In genomic region chr6:13480631-13481501, GRCh38 we compare ENCODE assay signal across 15 cellular contexts. TPM values are rescaled to one million over a fixed set of nuclear protein-coding genes. Genes with fewer than 3 reads are reported as not detected.
DNase-seq lines count a peak whose midpoint lies in the region; ATAC-seq and TF ChIP-seq lines count a peak whose summit lies in the region.
"Had no signal": no experiment of that assay in that cellular context is flagged by ENCODE, and none has a peak within 500 bp of the region (broad histone marks: within the 10 kb centered on the region; RNA-seq: fewer than 3 reads in every experiment).

No MANE protein-coding gene starts in this region.

- TF ChIP-seq POLR2A in adrenal gland (IDR thresholded peaks at IDR 0.05) = no peak

- H3K27me3 ChIP-seq in OCI-LY1 (ENCODE audit: insufficient read depth, low read length) = no peaks in the 10 kb centered on the region
- no peaks in the 10 kb centered on the region for H3K27me3 ChIP-seq in mesendoderm (ENCODE audit: insufficient read depth, low read length, poor library complexity)
- peaks cover 15% of the 10 kb centered on the region for H3K27me3 ChIP-seq in adrenal gland
- H3K27me3 ChIP-seq in CD8-positive, alpha-beta T cell (ENCODE audit: insufficient read depth, low read length) = no peaks in the 10 kb centered on the region

- peaks cover 14% of the 10 kb centered on the region for H3K79me1 ChIP-seq in mesendoderm (ENCODE audit: low read length)

- H3K4me3 ChIP-seq in OCI-LY1 (ENCODE audit: low read depth, low read length, poor library complexity, severe bottlenecking) (no peak overlapping the region), mesendoderm (ENCODE audit: low read length) (no peak overlapping the region), adrenal gland (no peak overlapping the region)
- no peak overlapping the region for H3K4me3 ChIP-seq in CD8-positive, alpha-beta T cell (ENCODE audit: low read depth, low read length)

- H3K36me3 ChIP-seq in OCI-LY1 (ENCODE audit: insufficient read depth, low read length) = peaks cover 33% of the 10 kb centered on the region
- H3K36me3 ChIP-seq in mesendoderm (ENCODE audit: control insufficient read depth, insufficient read depth, low read length) = no peaks in the 10 kb centered on the region
- no peaks in the 10 kb centered on the region for H3K36me3 ChIP-seq in adrenal gland (replicated peaks in 1 of 2)
- no peaks in the 10 kb centered on the region for H3K36me3 ChIP-seq in CD8-positive, alpha-beta T cell (ENCODE audit: insufficient read depth, low read length)

- H2BK120ac ChIP-seq in mesendoderm (ENCODE audit: low read depth, low read length) = no peak overlapping the region

- no peak overlapping the region for H3K27ac Mint-ChIP-seq in CD8-positive, alpha-beta T cell

- no peaks in the 10 kb centered on the region for H3K9me2 ChIP-seq in OCI-LY1 (ENCODE audit: low read depth, low read length)

- peaks cover 64% of the 10 kb centered on the region for H3K4me1 ChIP-seq in OCI-LY1 (ENCODE audit: insufficient read depth, low read length, severe bottlenecking)
- H3K4me1 ChIP-seq in mesendoderm (ENCODE audit: control insufficient read depth, low read depth, low read length) = peaks cover 13% of the 10 kb centered on the region
- H3K4me1 ChIP-seq in adrenal gland (replicated peaks in 1 of 2) = peaks cover 0 to 3% of the 10 kb centered on the region in 2 donors
- peaks cover 13% of the 10 kb centered on the region for H3K4me1 ChIP-seq in CD8-positive, alpha-beta T cell (ENCODE audit: insufficient read depth, low read length)

- H4K20me1 ChIP-seq in OCI-LY1 (ENCODE audit: insufficient read depth, low read length) = no peaks in the 10 kb centered on the region

- TF ChIP-seq CTCF in OCI-LY1 (IDR thresholded peaks at IDR 0.05; ENCODE audit: low read length) = no peak
- no peak for TF ChIP-seq CTCF in adrenal gland (IDR thresholded peaks at IDR 0.05)
- TF ChIP-seq CTCF in CD8-positive, alpha-beta T cell (IDR thresholded peaks at IDR 0.05) = no peak

- no peak overlapping the region for H3K4me3 Mint-ChIP-seq in CD8-positive, alpha-beta T cell
- H3K4me3 Mint-ChIP-seq: B cell had no signal

- H3K9me3 ChIP-seq in OCI-LY1 (ENCODE audit: low read length) (peaks cover 3% of the 10 kb centered on the region; the same call in 1 of the 2 replicates), adrenal gland (replicated peaks in 1 of 3) (no peaks in the 10 kb centered on the region)
- no peaks in the 10 kb centered on the region for H3K9me3 ChIP-seq in CD8-positive, alpha-beta T cell (ENCODE audit: low read length)

- H3K27me3 Mint-ChIP-seq in CD8-positive, alpha-beta T cell (ENCODE audit: low read depth) = peaks cover 7% of the 10 kb centered on the region
- H3K27me3 Mint-ChIP-seq: B cell had no signal

- DNase-seq in Daoy (ENCODE audit: low read depth) (peak; percentile 56), cerebellum (ENCODE audit: low spot score) (peak; percentile 60), mesendoderm (peak; percentile 79), adrenal gland (no peak), middle frontal gyrus (ENCODE audit: extremely low spot score, low spot score) (no peak)
- DNase-seq in CD8-positive, alpha-beta T cell = no peak
- DNase-seq: activated CD4-positive, alpha-beta T cell treated with anti-CD3 and anti-CD28 coated beads, Interleukin-2, amount 50 U/mL, for 4 hours; kidney; NCI-H2081; SHP77; stimulated activated CD4-positive, alpha-beta T cell treated with anti-CD3 and anti-CD28 coated beads, Interleukin-15, amount 100 ng/mL, for 24 hours had no signal

- no peaks in the 10 kb centered on the region for H3K36me3 Mint-ChIP-seq in CD8-positive, alpha-beta T cell

- POLR2A ChIA-PET in CD8-positive, alpha-beta T cell (lab: Charles Lee) = interaction anchor here (1.0 kb wide), 1 partner anchor 9 kb away, joined by 3 read pairs; no protein-coding TSS in a partner anchor

- peaks cover 34% of the 10 kb centered on the region for H3K4me1 Mint-ChIP-seq in CD8-positive, alpha-beta T cell (ENCODE audit: low read depth)

- no peak overlapping the region for H4K8ac ChIP-seq in mesendoderm (ENCODE audit: low read depth, low read length)

- peak overlapping the region; percentile 89 for H2BK5ac ChIP-seq in mesendoderm (ENCODE audit: low read length)

- no peak for ATAC-seq in HG03108 (IDR thresholded peaks at IDR 0.05; ENCODE audit: unreplicated experiment)
- ATAC-seq in CD8-positive, alpha-beta T cell = no peak
- ATAC-seq: HCT116 had no signal

- 0 out of 2 replicates have a peak, but pooled peaks cover 3% of the 10 kb centered on the region for H3F3A ChIP-seq in OCI-LY1 (ENCODE audit: insufficient read depth, low read length)

- no peak overlapping the region for H4K5ac ChIP-seq in mesendoderm (ENCODE audit: low read length)

- peak overlapping the region; percentile 78 for H3K56ac ChIP-seq in mesendoderm (ENCODE audit: low read length)

- no peak overlapping the region for H2AFZ ChIP-seq in OCI-LY1 (ENCODE audit: low read length)

- H3K9me3 Mint-ChIP-seq in CD8-positive, alpha-beta T cell = no peaks in the 10 kb centered on the region

- no peak overlapping the region for H3K4me2 ChIP-seq in OCI-LY1 (ENCODE audit: low read length)
- peak overlapping the region; percentile 7 for H3K4me2 ChIP-seq in mesendoderm (ENCODE audit: low read length)

- H3K23ac ChIP-seq in mesendoderm (ENCODE audit: low read length) = no peak overlapping the region

- H2BK15ac ChIP-seq in mesendoderm (replicated peaks; ENCODE audit: low read depth) = no peak overlapping the region

- intact Hi-C loops in adrenal gland (cut with DNase I) = no loop called here
- intact Hi-C loops in CD8-positive, alpha-beta T cell (cut with DNase I, micrococcal nuclease) = no loop called here

- CTCF ChIA-PET in CD8-positive, alpha-beta T cell (lab: Charles Lee) = interaction anchor here (0.9 to 1.1 kb wide), 2 partner anchors 27 to 142 kb away, joined by 3 read pairs; no protein-coding TSS in a partner anchor

- H3K27ac ChIP-seq in OCI-LY1 (ENCODE audit: low read depth, low read length, poor library complexity, severe bottlenecking) = peak overlapping the region; percentile 72
- H3K27ac ChIP-seq in mesendoderm (ENCODE audit: low read depth, low read length) = peak overlapping the region; percentile 85
- no peak overlapping the region for H3K27ac ChIP-seq in adrenal gland
- no peak overlapping the region for H3K27ac ChIP-seq in CD8-positive, alpha-beta T cell (ENCODE audit: low read depth, low read length)

- no CpG with 5 or more reads among the region's 6 CpGs for WGBS in mesendoderm (ENCODE audit: extremely low coverage, insufficient coverage, low lambda C conversion rate)
- 86 to 95% (median 94%) methylated on average over 5 to 6 of the region's 6 CpGs for WGBS in adrenal gland, 4 donors

- H3K4ac ChIP-seq in mesendoderm (ENCODE audit: low read depth, low read length) = peak overlapping the region; percentile 49

- H3K9ac ChIP-seq in OCI-LY1 (ENCODE audit: low read length) = no peak overlapping the region
- no peak overlapping the region for H3K9ac ChIP-seq in mesendoderm (ENCODE audit: low read length)

- peak overlapping the region; percentile 41 for H3K18ac ChIP-seq in mesendoderm (ENCODE audit: low read length)

- H3K79me2 ChIP-seq in OCI-LY1 (ENCODE audit: insufficient read depth, low read length) (peaks cover 39% of the 10 kb centered on the region), mesendoderm (ENCODE audit: control insufficient read depth, insufficient read depth, low read length) (peaks cover 13% of the 10 kb centered on the region)

- peak overlapping the region; percentile 63 for H2AK5ac ChIP-seq in mesendoderm (ENCODE audit: low read length)

RNA-seq across cellular contexts. Expression of gene GFOD1, which starts 6.5 kb away (rescaled TPM):
- total RNA-seq in Daoy (2014; rRNA removed; shearing (Covaris generic)) = 4.5 and 6.3 TPM in 2 replicates
- total RNA-seq in cerebellum = 33.8 TPM
- polyA plus RNA-seq in mesendoderm (2013, experiment 1 of 2) = 3.1 TPM
- 3.1 TPM for polyA plus RNA-seq in mesendoderm (2013, experiment 2 of 2)
- 1 to 10 TPM; 3.7 to 7.7 (median 5.2) TPM for total RNA-seq in adrenal gland
- 1 to 10 TPM; 1.9 to 4.3 (median 3.3) TPM for polyA plus RNA-seq in adrenal gland
- 1 to 10 TPM; 5.6 to 7.6 TPM for total RNA-seq in CD8-positive, alpha-beta T cell

Comparison
In these comparisons a context has a peak if more than half of its experiments do, and no peak if none do; other contexts are left out.
1. DNase-seq: peak in Daoy (single experiment), cerebellum (single experiment) and mesendoderm (single experiment); none in adrenal gland (0 of 7), middle frontal gyrus (single experiment) and CD8-positive, alpha-beta T cell (0 of 7).
2. H3K27ac ChIP-seq: peak in OCI-LY1 (single experiment) and mesendoderm (single experiment); none in adrenal gland (0 of 5) and CD8-positive, alpha-beta T cell (single experiment).